In the genomic region with DNA sequence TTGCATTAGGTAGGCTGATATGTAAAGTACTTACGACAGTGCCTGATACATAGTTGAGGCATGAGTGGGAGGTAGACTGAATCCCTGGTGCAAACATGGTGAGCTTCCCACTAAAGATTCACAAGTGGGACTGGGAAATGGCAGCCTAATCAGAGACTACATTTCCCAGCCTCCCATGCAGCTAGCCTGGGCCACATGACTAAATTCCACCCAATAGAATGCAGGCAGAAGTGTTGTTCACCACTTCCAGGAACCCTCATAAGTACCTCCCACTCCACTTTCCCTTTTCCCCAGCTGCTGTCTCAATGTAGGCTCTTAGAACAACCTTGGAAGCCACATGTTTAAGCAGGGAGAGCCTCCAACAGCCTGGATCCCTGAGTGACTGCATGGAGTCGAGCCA, we compare ENCODE assay signal across 10 cellular contexts.
DNase-seq lines count a peak whose midpoint lies in the region; ATAC-seq, FAIRE-seq and TF ChIP-seq lines count a peak whose summit lies in the region.
"Had no signal": no experiment of that assay in that cellular context is flagged by ENCODE, and none has a peak within 500 bp of the region (broad histone marks: within the 10 kb centered on the region; RNA-seq: fewer than 3 reads in every experiment).

No MANE protein-coding gene starts in this region.

- TF ChIP-seq CTCF in GM12865 (IDR thresholded peaks at IDR 0.05; ENCODE audit: insufficient read depth, low read depth, low read length, missing control alignments), result no peak
- no peak for TF ChIP-seq CTCF in H1 (IDR thresholded peaks at IDR 0.05; ENCODE audit: control extremely low read depth in 1 of 3, insufficient read depth in 1 of 3, low read depth in 1 of 3, low read length in 3 of 3)

- no peak overlapping the region for H3K23ac ChIP-seq in H1 (ENCODE audit: insufficient read length)

- H3K36me3 ChIP-seq in H1 (ENCODE audit: control insufficient read depth in 2 of 4, insufficient read depth in 4 of 4, low read length in 3 of 4), result no peaks in the 10 kb centered on the region
- H3K36me3 ChIP-seq: transverse colon had no signal

- no peak overlapping the region for H2BK15ac ChIP-seq in H1 (ENCODE audit: low read length)

- H3K4me2 ChIP-seq in H1 (ENCODE audit: insufficient read depth in 1 of 2, low read depth in 2 of 2, low read length in 2 of 2), result no peak overlapping the region

- no peak overlapping the region for H4K5ac ChIP-seq in H1 (ENCODE audit: insufficient read length, low read depth, low read length)

- H3K79me2 ChIP-seq in H1 (ENCODE audit: control insufficient read depth in 1 of 2, insufficient read depth in 2 of 2, low read length in 2 of 2), result no peaks in the 10 kb centered on the region

- H3K27me3 ChIP-seq in H1 (replicated peaks in 1 of 4; ENCODE audit: control insufficient read depth in 3 of 4, extremely low read depth in 1 of 4, insufficient read depth in 3 of 4, low read length in 3 of 4), result no peaks in the 10 kb centered on the region; a peak in 1 of 7 replicates

- no peak overlapping the region for H4K91ac ChIP-seq in H1 (replicated peaks; ENCODE audit: insufficient read length, low read length)

- WGBS in H1 (ENCODE audit: extremely low coverage in 1 of 2, insufficient coverage in 1 of 2, insufficient read length in 1 of 2, insufficient replicate concordance in 2 of 2, low coverage in 1 of 2, low lambda C conversion rate in 2 of 2, missing lambda C conversion rate in 1 of 2), 2 experiments, result 78% methylated on average over 2 of the region's 2 CpGs; no CpG with 5 or more reads in 1 of the 2 experiments

- no peak overlapping the region for H3K14ac ChIP-seq in H1 (ENCODE audit: insufficient read length)

- no peaks in the 10 kb centered on the region for H3K9me3 ChIP-seq in H1 (ENCODE audit: insufficient read depth in 2 of 2, low read depth in 1 of 2, low read length in 1 of 2)

- FAIRE-seq in H1 (lab: Jason Lieb, UNC) (no peak), frontal cortex (lab: Jason Lieb, UNC) (no peak)

- DNase-seq in A172 (ENCODE audit: low spot score), result peak; percentile 49
- DNase-seq in GM12865 (ENCODE audit: low read depth), result peak; percentile 58
- DNase-seq in NCI-H69 (lab: John Stamatoyannopoulos, UW), result peak; percentile 10
- peak in 1 of 2 experiments; percentile 46 for DNase-seq in H1 (ENCODE audit: low read depth in 1 of 2, low spot score in 2 of 2)
- DNase-seq in frontal cortex (ENCODE audit: low spot score in 2 of 2), result no peak
- DNase-seq in ecto neural progenitor cell (ENCODE audit: low spot score), result no peak
- DNase-seq: stimulated activated CD4-positive, alpha-beta T cell treated with anti-CD3 and anti-CD28 coated beads, Interleukin-4, amount 100 ng/mL, for 4 hours; transverse colon had no signal

- TF ChIP-seq EP300 in H1 (IDR thresholded peaks at IDR 0.05; ENCODE audit: borderline replicate concordance in 1 of 2, low read depth in 2 of 2, low read length in 2 of 2), result no peak

- no peak overlapping the region for H2AK5ac ChIP-seq in H1 (ENCODE audit: low read depth, low read length)

- TF ChIP-seq RAD21 in H1 (IDR thresholded peaks at IDR 0.05 in 1 of 2, conservative IDR thresholded peaks at IDR 0.05 in 1 of 2; ENCODE audit: low read depth in 2 of 2, low read length in 2 of 2), result no peak

- no peak overlapping the region for H2BK12ac ChIP-seq in H1 (ENCODE audit: low read depth, low read length)

- no peak overlapping the region for H4K8ac ChIP-seq in H1 (ENCODE audit: extremely low read depth, insufficient read depth, low read length)

- H3K79me1 ChIP-seq in H1 (ENCODE audit: low read depth, low read length), result no peaks in the 10 kb centered on the region

- no peak overlapping the region for H3K9ac ChIP-seq in H1 (replicated peaks in 1 of 4; ENCODE audit: extremely low read depth in 1 of 4, low read depth in 3 of 4, low read length in 3 of 4)

- H2BK20ac ChIP-seq in H1 (ENCODE audit: low read length), result no peak overlapping the region

- CTCF ChIA-PET in H1 (lab: Charles Lee; ENCODE audit: partially characterized antibody), result interaction anchor here (1.2 kb wide), 1 partner anchor 207 kb away, joined by 5 read pairs; no protein-coding TSS in a partner anchor

- TF ChIP-seq POLR2A in H1 (IDR thresholded peaks at IDR 0.05; ENCODE audit: control extremely low read depth in 1 of 2, low read depth in 2 of 2, low read length in 2 of 2), result no peak

- no peak overlapping the region for H3K4ac ChIP-seq in H1 (replicated peaks; ENCODE audit: insufficient read length, low read depth, low read length)

- H3K4me1 ChIP-seq in H1 (replicated peaks in 1 of 4; ENCODE audit: control insufficient read depth in 3 of 4, insufficient read depth in 4 of 4, low read length in 3 of 4), result peaks cover 0 to 3% (median 1%) of the 10 kb centered on the region in 4 experiments; a peak in 3 of 7 replicates
- H3K4me1 ChIP-seq: transverse colon had no signal

- H3K4me3 ChIP-seq in GM12865 (ENCODE audit: low read depth, low read length) (no peak overlapping the region), H1 (ENCODE audit: extremely low read depth in 1 of 4, insufficient read depth in 2 of 4, low read depth in 3 of 4, low read length in 4 of 4) (no peak overlapping the region)
- H3K4me3 ChIP-seq: transverse colon had no signal

- H3K18ac ChIP-seq in H1 (ENCODE audit: extremely low read depth, low read length), result no peak overlapping the region

- no peak overlapping the region for H2BK5ac ChIP-seq in H1 (ENCODE audit: low read depth, low read length)

- no peak overlapping the region for H3K56ac ChIP-seq in H1 (replicated peaks; ENCODE audit: insufficient read length, low read depth, low read length)

- POLR2A ChIA-PET in H1 (lab: Charles Lee; ENCODE audit: partially characterized antibody), result no interaction called here

- no peak overlapping the region for H3K27ac ChIP-seq in H1 (ENCODE audit: low read depth, low read length)
- H3K27ac ChIP-seq: transverse colon had no signal

- no peak overlapping the region for H2AFZ ChIP-seq in H1 (ENCODE audit: low read length)

- no peak for ATAC-seq in GM21717 (IDR thresholded peaks at IDR 0.05; ENCODE audit: unreplicated experiment)
- no peak for ATAC-seq in HG03520 (IDR thresholded peaks at IDR 0.05; ENCODE audit: unreplicated experiment)

- H2BK120ac ChIP-seq in H1 (replicated peaks; ENCODE audit: low read depth, low read length), result no peak overlapping the region

- H4K20me1 ChIP-seq in H1 (replicated peaks in 1 of 2; ENCODE audit: control insufficient read depth in 1 of 2, insufficient read depth in 2 of 2, low read length in 2 of 2), result no peaks in the 10 kb centered on the region

- H3K23me2 ChIP-seq in H1 (ENCODE audit: low read depth, low read length), result no peaks in the 10 kb centered on the region

TF ChIP-seq in H1, 55 proteins besides CTCF, POLR2A, EP300 and RAD21:
- TF ChIP-seq, protein P1, sequence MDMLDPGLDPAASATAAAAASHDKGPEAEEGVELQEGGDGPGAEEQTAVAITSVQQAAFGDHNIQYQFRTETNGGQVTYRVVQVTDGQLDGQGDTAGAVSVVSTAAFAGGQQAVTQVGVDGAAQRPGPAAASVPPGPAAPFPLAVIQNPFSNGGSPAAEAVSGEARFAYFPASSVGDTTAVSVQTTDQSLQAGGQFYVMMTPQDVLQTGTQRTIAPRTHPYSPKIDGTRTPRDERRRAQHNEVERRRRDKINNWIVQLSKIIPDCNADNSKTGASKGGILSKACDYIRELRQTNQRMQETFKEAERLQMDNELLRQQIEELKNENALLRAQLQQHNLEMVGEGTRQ (IDR thresholded peaks at IDR 0.05; ENCODE audit: low read length), result peak; percentile 81
- peak; percentile 85 for TF ChIP-seq YY1 (IDR thresholded peaks at IDR 0.05; ENCODE audit: low read depth, low read length)
- TF ChIP-seq SIX5 (IDR thresholded peaks at IDR 0.05; ENCODE audit: low read depth, low read length), result peak; percentile 69
- TF ChIP-seq JUN (IDR thresholded peaks at IDR 0.05; ENCODE audit: low read depth, low read length), result no peak
- TF ChIP-seq RXRA (IDR thresholded peaks at IDR 0.05; ENCODE audit: insufficient read depth, low read depth, low read length), result no peak

Comparison
In these comparisons a context has a peak if more than half of its experiments do, and no peak if none do; other contexts are left out.
1. DNase-seq: peak in A172 (single experiment), GM12865 (single experiment) and NCI-H69 (single experiment); none in frontal cortex (0 of 2) and ecto neural progenitor cell (single experiment).